Comparison of ENCODE assay signal across 13 cellular contexts in the genomic region with DNA sequence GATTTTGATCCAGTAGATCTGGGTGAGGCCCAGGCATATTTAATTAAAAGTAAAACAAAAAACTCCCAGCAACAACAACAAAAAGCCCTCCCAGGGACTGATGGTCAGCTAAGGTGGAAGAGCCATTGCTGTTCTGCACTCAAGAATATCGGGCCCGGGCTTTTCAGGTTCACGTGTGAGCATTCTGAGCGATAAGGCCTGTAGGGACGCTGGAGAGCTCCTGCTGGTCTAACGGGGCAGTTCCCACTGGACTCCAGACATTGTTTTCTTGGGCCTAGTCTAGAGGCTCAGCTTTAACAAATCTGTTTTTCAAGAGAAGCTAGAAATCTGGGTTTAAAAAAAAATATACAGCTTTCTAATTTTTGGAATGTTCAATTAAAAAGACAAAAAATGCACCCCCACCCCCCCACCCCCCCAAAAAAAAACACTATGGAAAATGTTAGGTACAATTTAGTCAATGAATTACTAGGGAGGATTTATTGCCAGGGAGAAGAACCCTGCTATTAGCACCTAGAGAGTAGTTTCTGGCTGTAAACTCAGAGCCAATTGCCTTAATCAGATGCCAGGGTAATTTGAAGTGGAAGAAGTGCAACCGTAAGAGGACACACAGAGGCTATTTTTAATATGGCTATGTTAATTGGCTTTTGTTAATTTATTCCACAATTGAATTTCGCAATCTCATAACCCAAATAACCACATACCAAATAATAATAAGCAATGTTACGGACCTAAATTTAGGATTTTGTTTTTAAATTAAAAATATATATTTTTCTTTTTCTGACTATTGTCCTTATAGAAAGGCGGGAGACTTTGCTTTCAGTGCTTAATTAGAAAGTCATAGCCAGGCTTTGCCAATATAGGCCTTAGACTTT.
DNase-seq lines count a peak whose midpoint lies in the region; ATAC-seq and TF ChIP-seq lines count a peak whose summit lies in the region.
"Had no signal": no experiment of that assay in that cellular context is flagged by ENCODE, and none has a peak within 500 bp of the region (broad histone marks: within the 10 kb centered on the region; RNA-seq: fewer than 3 reads in every experiment).

No MANE protein-coding gene starts in this region.

- H3K36me3 ChIP-seq in BJ (ENCODE audit: control insufficient read depth, insufficient read depth, low read length) (no peaks in the 10 kb centered on the region), mesenchymal stem cell (ENCODE audit: control insufficient read depth in 1 of 2, insufficient read depth in 2 of 2, low read depth in 1 of 2, low read length in 2 of 2) (peaks cover 0 to 22% of the 10 kb centered on the region in 2 experiments)

- H3K18ac ChIP-seq in mesenchymal stem cell (ENCODE audit: low read depth in 1 of 2, low read length in 2 of 2): no peak overlapping the region

- H3K27ac ChIP-seq in mesenchymal stem cell (ENCODE audit: low read length, poor library complexity, severe bottlenecking): peak overlapping the region; percentile 25
- no peak overlapping the region for H3K27ac ChIP-seq in foreskin keratinocyte

- no peak overlapping the region for H2AK5ac ChIP-seq in mesenchymal stem cell (ENCODE audit: low read length, severe bottlenecking)

- H3K9ac ChIP-seq in mesenchymal stem cell (ENCODE audit: low read length): no peak overlapping the region

- H2BK120ac ChIP-seq in mesenchymal stem cell (ENCODE audit: low read depth, low read length): no peak overlapping the region

- ATAC-seq in esophagus mucosa (no peak), foreskin keratinocyte (no peak)

- no peak overlapping the region for H2AFZ ChIP-seq in mesenchymal stem cell (ENCODE audit: low read depth, low read length)

- H3K27me3 ChIP-seq in BJ (ENCODE audit: control insufficient read depth, insufficient read depth, low read length) (no peaks in the 10 kb centered on the region), mesenchymal stem cell (ENCODE audit: control insufficient read depth in 1 of 2, insufficient read depth in 1 of 2, low read length in 2 of 2) (no peaks in the 10 kb centered on the region), foreskin keratinocyte (no peaks in the 10 kb centered on the region)

- no peak overlapping the region for H3K14ac ChIP-seq in mesenchymal stem cell (ENCODE audit: low read length in 2 of 2)

- no peak overlapping the region for H3K23ac ChIP-seq in mesenchymal stem cell (ENCODE audit: low read length in 2 of 2)

- 55% methylated on average over 7 of the region's 10 CpGs for WGBS in mesenchymal stem cell

- H3K4me3 ChIP-seq in BJ (ENCODE audit: low read depth, low read length): no peak overlapping the region
- no peak overlapping the region for H3K4me3 ChIP-seq in epithelial cell of proximal tubule (ENCODE audit: low read depth, low read length)
- no peak overlapping the region for H3K4me3 ChIP-seq in mesenchymal stem cell (ENCODE audit: insufficient read depth in 1 of 2, low read depth in 1 of 2, low read length in 2 of 2)

- H3K9me3 ChIP-seq in mesenchymal stem cell (ENCODE audit: control insufficient read depth, low read length): no peaks in the 10 kb centered on the region

- H3K4me1 ChIP-seq in mesenchymal stem cell (ENCODE audit: control insufficient read depth, insufficient read depth, low read depth, low read length): peaks cover 18% of the 10 kb centered on the region
- no peaks in the 10 kb centered on the region for H3K4me1 ChIP-seq in foreskin keratinocyte

- H2BK5ac ChIP-seq in mesenchymal stem cell (ENCODE audit: low read depth, low read length, poor library complexity, severe bottlenecking): no peak overlapping the region

- POLR2A ChIA-PET in BJ (lab: Charles Lee): no interaction called here

- H4K91ac ChIP-seq in mesenchymal stem cell (ENCODE audit: low read length): no peak overlapping the region

- no peak overlapping the region for H4K8ac ChIP-seq in mesenchymal stem cell (ENCODE audit: low read length)

- H2BK15ac ChIP-seq in mesenchymal stem cell (ENCODE audit: low read depth, poor library complexity, severe bottlenecking): no peak overlapping the region

- CTCF ChIA-PET in BJ (lab: Yijun Ruan, JAX): interaction anchor here (0.6 to 1.5 kb wide), 2 partner anchors 14 to 21 kb away, joined by 3 to 4 read pairs; no protein-coding TSS in a partner anchor

- H3K79me1 ChIP-seq in mesenchymal stem cell (replicated peaks; ENCODE audit: low read length, poor library complexity, severe bottlenecking): no peaks in the 10 kb centered on the region

- TF ChIP-seq CTCF in BJ (IDR thresholded peaks at IDR 0.05; ENCODE audit: insufficient read depth, low read depth, low read length): 0 out of 2 replicates have a peak, but pooled peaks have one; percentile 10
- TF ChIP-seq CTCF in epithelial cell of proximal tubule (conservative IDR thresholded peaks at IDR 0.05; ENCODE audit: low read depth, low read length): peak; percentile 65
- TF ChIP-seq CTCF in foreskin keratinocyte (conservative IDR thresholded peaks at IDR 0.05): no peak

- H3K4me2 ChIP-seq in mesenchymal stem cell (ENCODE audit: low read length, poor library complexity, severe bottlenecking): no peak overlapping the region

- no peak overlapping the region for H3K4ac ChIP-seq in mesenchymal stem cell (ENCODE audit: low read depth in 1 of 2, low read length in 2 of 2)

- DNase-seq in BJ (ENCODE audit: low read depth) (no peak), epithelial cell of proximal tubule (ENCODE audit: low read depth) (no peak), mesenchymal stem cell (no peak), NCI-H2171 treated with DMSO at 0.1 percent for 48 hours (lab: John Stamatoyannopoulos, UW) (no peak), foreskin keratinocyte (no peak)
- DNase-seq in activated effector memory CD4-positive, alpha-beta T cell treated with Interleukin-2 at 50 U/mL for 16 hours: no peak
- DNase-seq: H7; KBM-7; NCI-H187 treated with DMSO at 0.1 percent for 48 hours; stimulated activated CD4-positive, alpha-beta T cell treated with anti-CD3 and anti-CD28 coated beads, Interleukin-12 subunit alpha, Interleukin-12 subunit beta, amount 100 ng/mL, for 4 hours; T-helper 9 cell had no signal

- no peak overlapping the region for H2BK12ac ChIP-seq in mesenchymal stem cell (ENCODE audit: low read length in 2 of 2)

TF ChIP-seq in PFSK-1, 5 proteins besides CTCF, POLR2A, EP300 and RAD21:
- TF ChIP-seq, protein P1, sequence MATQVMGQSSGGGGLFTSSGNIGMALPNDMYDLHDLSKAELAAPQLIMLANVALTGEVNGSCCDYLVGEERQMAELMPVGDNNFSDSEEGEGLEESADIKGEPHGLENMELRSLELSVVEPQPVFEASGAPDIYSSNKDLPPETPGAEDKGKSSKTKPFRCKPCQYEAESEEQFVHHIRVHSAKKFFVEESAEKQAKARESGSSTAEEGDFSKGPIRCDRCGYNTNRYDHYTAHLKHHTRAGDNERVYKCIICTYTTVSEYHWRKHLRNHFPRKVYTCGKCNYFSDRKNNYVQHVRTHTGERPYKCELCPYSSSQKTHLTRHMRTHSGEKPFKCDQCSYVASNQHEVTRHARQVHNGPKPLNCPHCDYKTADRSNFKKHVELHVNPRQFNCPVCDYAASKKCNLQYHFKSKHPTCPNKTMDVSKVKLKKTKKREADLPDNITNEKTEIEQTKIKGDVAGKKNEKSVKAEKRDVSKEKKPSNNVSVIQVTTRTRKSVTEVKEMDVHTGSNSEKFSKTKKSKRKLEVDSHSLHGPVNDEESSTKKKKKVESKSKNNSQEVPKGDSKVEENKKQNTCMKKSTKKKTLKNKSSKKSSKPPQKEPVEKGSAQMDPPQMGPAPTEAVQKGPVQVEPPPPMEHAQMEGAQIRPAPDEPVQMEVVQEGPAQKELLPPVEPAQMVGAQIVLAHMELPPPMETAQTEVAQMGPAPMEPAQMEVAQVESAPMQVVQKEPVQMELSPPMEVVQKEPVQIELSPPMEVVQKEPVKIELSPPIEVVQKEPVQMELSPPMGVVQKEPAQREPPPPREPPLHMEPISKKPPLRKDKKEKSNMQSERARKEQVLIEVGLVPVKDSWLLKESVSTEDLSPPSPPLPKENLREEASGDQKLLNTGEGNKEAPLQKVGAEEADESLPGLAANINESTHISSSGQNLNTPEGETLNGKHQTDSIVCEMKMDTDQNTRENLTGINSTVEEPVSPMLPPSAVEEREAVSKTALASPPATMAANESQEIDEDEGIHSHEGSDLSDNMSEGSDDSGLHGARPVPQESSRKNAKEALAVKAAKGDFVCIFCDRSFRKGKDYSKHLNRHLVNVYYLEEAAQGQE (IDR thresholded peaks at IDR 0.05; ENCODE audit: insufficient read depth in 1 of 2, low read depth in 2 of 2, low read length in 2 of 2): peak; percentile 26 to 74; a peak in 2 of 4 replicates
- TF ChIP-seq POLR2AphosphoS5 (IDR thresholded peaks at IDR 0.05; ENCODE audit: low read depth, low read length): no peak
